In genomic region chr7:50627824-50628361, GRCh38 we compare ENCODE assay signal across 1 cellular context.
TF ChIP-seq lines count a peak whose summit lies in the region.

No MANE protein-coding gene starts in this region.

TF ChIP-seq in K562, 482 proteins besides CTCF, POLR2A, EP300 and RAD21 (continued from another document):
- TF ChIP-seq ARID3A (IDR thresholded peaks at IDR 0.05; ENCODE audit: borderline replicate concordance, low read depth, low read length) (no peak), POLR2G (IDR thresholded peaks at IDR 0.05; ENCODE audit: low read depth, low read length) (0 out of 2 replicates have a peak, but pooled peaks have one; percentile 22), RBM22 (IDR thresholded peaks at IDR 0.05; ENCODE audit: low read depth, low read length, poor library complexity, severe bottlenecking) (peak; percentile 38)
